7 cellular contexts compared by ENCODE assay signal in genomic region chr10:76067447-76067846, GRCh38.
"Had no signal": no experiment of that assay in that cellular context is flagged by ENCODE, and none has a peak within 500 bp of the region (broad histone marks: within the 10 kb centered on the region; RNA-seq: fewer than 3 reads in every experiment).

No MANE protein-coding gene starts in this region.

- H3K4me1 Mint-ChIP-seq: IgD-negative memory B cell had no signal

- ATAC-seq: K562 had no signal

- DNase-seq: IMR-90, KBM-7, KG1 had no signal

- H3K4me3 ChIP-seq: K562 had no signal

- FAIRE-seq: HTR-8/SVneo, K562 had no signal

- H3K27ac ChIP-seq: HL-60 had no signal

- H3K4me3 Mint-ChIP-seq: IgD-negative memory B cell had no signal

- H3K27ac Mint-ChIP-seq: IgD-negative memory B cell had no signal
